In genomic region chr2:237909801-237910475, GRCh38 we compare ENCODE assay signal across 16 cellular contexts. TPM values are rescaled to one million over a fixed set of nuclear protein-coding genes. Genes with fewer than 3 reads are reported as not detected.
"Had no signal": no experiment of that assay in that cellular context is flagged by ENCODE, and none has a peak within 500 bp of the region (broad histone marks: within the 10 kb centered on the region; RNA-seq: fewer than 3 reads in every experiment).

No MANE protein-coding gene starts in this region.

- H3K4me3 Mint-ChIP-seq: activated naive CD8-positive, alpha-beta T cell; activated T-cell treated with anti-CD3 and anti-CD28 coated beads, Interleukin-2, amount 50 U/mL, for 4 hours; effector memory CD8-positive, alpha-beta T cell; neural crest cell had no signal

- H3K9me3 Mint-ChIP-seq: effector memory CD8-positive, alpha-beta T cell had no signal

- H3K4me1 Mint-ChIP-seq: neural crest cell had no signal

- H3K27ac Mint-ChIP-seq: activated naive CD8-positive, alpha-beta T cell; effector memory CD8-positive, alpha-beta T cell had no signal

- H3K27me3 Mint-ChIP-seq: activated naive CD8-positive, alpha-beta T cell had no signal

- FAIRE-seq: frontal cortex had no signal

- H3K4me3 ChIP-seq: heart left ventricle, transverse colon had no signal

- H3K36me3 ChIP-seq: heart left ventricle, transverse colon had no signal

- DNase-seq: activated gamma-delta T cell treated with Interleukin-2 at 50 U/mL for 16 hours; activated T-cell treated with anti-CD3 and anti-CD28 coated beads, Interleukin-2, amount 50 U/mL, for 4 hours; dermis blood vessel endothelial cell; effector memory CD8-positive, alpha-beta T cell; left colon; midbrain; stimulated activated CD4-positive, alpha-beta T cell treated with anti-CD3 and anti-CD28 coated beads, Interleukin-2, amount 100 ng/mL, for 48 hours; stimulated activated naive CD4-positive, alpha-beta T cell treated with Interleukin-2 at 50 U/mL for 16 hours; substantia nigra; transverse colon had no signal

- H3K27me3 ChIP-seq: heart left ventricle, transverse colon had no signal

- ATAC-seq: effector memory CD8-positive, alpha-beta T cell; heart left ventricle; left colon had no signal

- H3K27ac ChIP-seq: epithelial cell of prostate, transverse colon had no signal

RNA-seq across cellular contexts. Expression of gene RAMP1, which starts 50.5 kb away (rescaled TPM):
- total RNA-seq: lung microvascular endothelial cell had no signal
